Comparison of ENCODE assay signal across 13 cellular contexts in genomic region chr15:100687532-100688215, GRCh38.
DNase-seq lines count a peak whose midpoint lies in the region; ATAC-seq, FAIRE-seq and TF ChIP-seq lines count a peak whose summit lies in the region.
"Had no signal": no experiment of that assay in that cellular context is flagged by ENCODE, and none has a peak within 500 bp of the region (broad histone marks: within the 10 kb centered on the region; RNA-seq: fewer than 3 reads in every experiment).

No MANE protein-coding gene starts in this region.

- POLR2A ChIA-PET in RWPE1 (lab: Yijun Ruan, JAX; ENCODE audit: low non-redundant PET) = no interaction called here

- TF ChIP-seq CTCF in AG09309 (IDR thresholded peaks at IDR 0.05; ENCODE audit: control insufficient read depth, insufficient read depth, low read depth, low read length, missing control alignments) (no peak), RWPE1 (conservative IDR thresholded peaks at IDR 0.05; ENCODE audit: low read depth) (no peak), esophagus muscularis mucosa (IDR thresholded peaks at IDR 0.05) (no peak), omental fat pad (IDR thresholded peaks at IDR 0.05) (no peak), D721Med (IDR thresholded peaks at IDR 0.05; ENCODE audit: insufficient read depth, missing control alignments) (no peak)

- peak overlapping the region; percentile 4 for H3K4me3 ChIP-seq in AG09309 (ENCODE audit: control insufficient read depth, low read depth, low read length)
- H3K4me3 ChIP-seq in esophagus muscularis mucosa = no peak overlapping the region

- no peak for FAIRE-seq in D721Med (lab: Jason Lieb, UNC)
- FAIRE-seq: small intestine had no signal

- H3K27ac ChIP-seq in RWPE1 (peak overlapping the region; percentile 37), esophagus muscularis mucosa (replicated peaks in 1 of 4) (peak overlapping the region; percentile 49 to 73 (median 66))

- peak; percentile 67 for DNase-seq in AG09309 (ENCODE audit: low read depth)
- peak; percentile 78 for DNase-seq in RWPE1 (ENCODE audit: low spot score)
- peak; percentile 91 for DNase-seq in esophagus muscularis mucosa (ENCODE audit: extremely low spot score)
- DNase-seq in omental fat pad (ENCODE audit: low spot score) = no peak
- no peak for DNase-seq in AML-193 (lab: John Stamatoyannopoulos, UW)
- DNase-seq in D721Med (ENCODE audit: insufficient read length, low spot score) = no peak
- DNase-seq: BE2C; effector memory CD8-positive, alpha-beta T cell; left colon; NCI-H774; small intestine had no signal

- no peak for TF ChIP-seq EP300 in esophagus muscularis mucosa (IDR thresholded peaks at IDR 0.05)

- 58% methylated on average over 16 of the region's 16 CpGs for WGBS in esophagus muscularis mucosa

- intact Hi-C loops in esophagus muscularis mucosa (cut with DNase I) = no loop called here

- CTCF ChIA-PET in RWPE1 (lab: Yijun Ruan, JAX) = interaction anchor here (0.7 kb wide), 1 partner anchor 9 kb away, joined by 5 read pairs; no protein-coding TSS in a partner anchor

- H3K36me3 ChIP-seq in esophagus muscularis mucosa = no peaks in the 10 kb centered on the region
- H3K36me3 ChIP-seq: BE2C had no signal

- H3K9me3 ChIP-seq in esophagus muscularis mucosa = no peaks in the 10 kb centered on the region
- H3K9me3 ChIP-seq: BE2C had no signal

- H3K4me1 ChIP-seq in esophagus muscularis mucosa = peaks cover 0 to 26% (median 11%) of the 10 kb centered on the region in 4 donors
- H3K4me1 ChIP-seq: BE2C had no signal

- peak; percentile 90 for ATAC-seq in omental fat pad (ENCODE audit: low FRiP score)
- ATAC-seq in GM19452 (IDR thresholded peaks at IDR 0.05; ENCODE audit: unreplicated experiment) = no peak
- no peak for ATAC-seq in GM21367 (IDR thresholded peaks at IDR 0.05; ENCODE audit: unreplicated experiment)
- ATAC-seq: effector memory CD8-positive, alpha-beta T cell; left colon had no signal

- no peak for TF ChIP-seq POLR2A in esophagus muscularis mucosa (IDR thresholded peaks at IDR 0.05; ENCODE audit: low read depth)

- H3K27me3 ChIP-seq in esophagus muscularis mucosa = peaks cover 0 to 13% (median 0%) of the 10 kb centered on the region in 4 donors
- H3K27me3 ChIP-seq: BE2C had no signal

Comparison
In these comparisons a context has a peak if more than half of its experiments do, and no peak if none do; other contexts are left out.
1. DNase-seq: peak in AG09309 (single experiment), RWPE1 (single experiment) and esophagus muscularis mucosa (single experiment); none in omental fat pad (single experiment), AML-193 (0 of 2) and D721Med (single experiment).